In the genomic region with DNA sequence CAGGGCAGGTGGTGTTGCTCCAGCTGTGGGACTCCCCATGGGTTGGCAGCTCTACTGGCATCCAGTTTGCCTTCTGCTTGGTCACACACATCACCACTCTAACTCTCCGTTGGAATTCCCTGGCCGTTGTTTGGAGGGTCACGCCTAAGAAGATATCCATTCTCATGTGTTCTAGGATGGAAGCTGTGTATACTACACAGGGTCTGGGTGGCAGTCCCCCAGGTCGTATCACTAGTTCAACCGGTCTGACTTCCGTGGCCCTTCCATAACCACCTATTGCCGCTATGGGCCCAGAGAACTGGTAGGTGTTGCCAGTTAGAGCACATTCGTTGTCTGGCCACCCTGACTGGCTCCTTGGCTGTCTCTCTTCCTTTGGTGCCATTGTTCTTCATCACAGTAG, we compare ENCODE assay signal across 24 cellular contexts.
DNase-seq lines count a peak whose midpoint lies in the region; ATAC-seq and TF ChIP-seq lines count a peak whose summit lies in the region.
"Had no signal": no experiment of that assay in that cellular context is flagged by ENCODE, and none has a peak within 500 bp of the region (broad histone marks: within the 10 kb centered on the region; RNA-seq: fewer than 3 reads in every experiment).

No MANE protein-coding gene starts in this region.

- H3K27ac Mint-ChIP-seq in stimulated activated naive CD8-positive, alpha-beta T cell treated with anti-CD3 and anti-CD28 coated beads, Interleukin-15, Interleukin-2, amounts not matched to agents 100 ng/mL and 50 ng/mL, for 24 hours: peak overlapping the region; percentile 39
- peak overlapping the region in 6 of 9 donors; percentile 33 to 91 (median 76) for H3K27ac Mint-ChIP-seq in naive thymus-derived CD4-positive, alpha-beta T cell
- H3K27ac Mint-ChIP-seq: H9, HFFc6 had no signal

- POLR2A ChIA-PET in naive thymus-derived CD4-positive, alpha-beta T cell (lab: Charles Lee): interaction anchor here (1.1 kb wide), 1 partner anchor 10 kb away, joined by 4 read pairs; no protein-coding TSS in a partner anchor

- no peak for TF ChIP-seq CTCF in right lobe of liver (IDR thresholded peaks at IDR 0.05)

- H3K36me3 ChIP-seq in KOPT-K1 (ENCODE audit: insufficient read depth, low read length) (no peaks in the 10 kb centered on the region), right lobe of liver (no peaks in the 10 kb centered on the region)
- H3K36me3 ChIP-seq in naive thymus-derived CD4-positive, alpha-beta T cell (ENCODE audit: control insufficient read depth in 2 of 3, insufficient read depth in 3 of 3, low read length in 3 of 3): no peaks in the 10 kb centered on the region

- H3K4me3 Mint-ChIP-seq in stimulated activated naive CD8-positive, alpha-beta T cell treated with anti-CD3 and anti-CD28 coated beads, Interleukin-15, Interleukin-2, amounts not matched to agents 100 ng/mL and 50 ng/mL, for 24 hours: no peak overlapping the region
- peak overlapping the region in 4 of 10 donors; percentile 11 to 60 (median 40) for H3K4me3 Mint-ChIP-seq in naive thymus-derived CD4-positive, alpha-beta T cell
- H3K4me3 Mint-ChIP-seq: H9, HFFc6 had no signal

- no peaks in the 10 kb centered on the region for H3K9me3 Mint-ChIP-seq in stimulated activated naive CD8-positive, alpha-beta T cell treated with anti-CD3 and anti-CD28 coated beads, Interleukin-15, Interleukin-2, amounts not matched to agents 100 ng/mL and 50 ng/mL, for 24 hours
- H3K9me3 Mint-ChIP-seq in naive thymus-derived CD4-positive, alpha-beta T cell: no peaks in the 10 kb centered on the region
- H3K9me3 Mint-ChIP-seq: CD8-positive, alpha-beta memory T cell had no signal

- TF ChIP-seq POLR2A in right lobe of liver (IDR thresholded peaks at IDR 0.05): no peak

- no peaks in the 10 kb centered on the region for H3K9me3 ChIP-seq in KOPT-K1 (ENCODE audit: insufficient read depth, low read length, poor library complexity, severe bottlenecking)
- H3K9me3 ChIP-seq in naive thymus-derived CD4-positive, alpha-beta T cell (ENCODE audit: control insufficient read depth in 2 of 3, low read length in 3 of 3): no peaks in the 10 kb centered on the region
- H3K9me3 ChIP-seq in right lobe of liver: no peaks in the 10 kb centered on the region

- H3K27ac ChIP-seq in KOPT-K1 (ENCODE audit: low read depth, low read length, poor library complexity, severe bottlenecking) (peak overlapping the region; percentile 73), right lobe of liver (no peak overlapping the region)
- H3K27ac ChIP-seq in naive thymus-derived CD4-positive, alpha-beta T cell (ENCODE audit: low read depth, low read length): no peak overlapping the region
- H3K27ac ChIP-seq: GM23248, HL-60, PC-9 had no signal

- no peaks in the 10 kb centered on the region for H3K36me3 Mint-ChIP-seq in stimulated activated naive CD8-positive, alpha-beta T cell treated with anti-CD3 and anti-CD28 coated beads, Interleukin-15, Interleukin-2, amounts not matched to agents 100 ng/mL and 50 ng/mL, for 24 hours (ENCODE audit: low read depth)
- no peaks in the 10 kb centered on the region for H3K36me3 Mint-ChIP-seq in naive thymus-derived CD4-positive, alpha-beta T cell
- H3K36me3 Mint-ChIP-seq: CD8-positive, alpha-beta memory T cell had no signal

- CTCF ChIA-PET in naive thymus-derived CD4-positive, alpha-beta T cell (lab: Charles Lee): interaction anchor here (2.1 to 2.7 kb wide), 2 partner anchors 19 to 23 kb away, joined by 10 to 13 read pairs; no protein-coding TSS in a partner anchor

- no peak overlapping the region for H3K4me3 ChIP-seq in naive thymus-derived CD4-positive, alpha-beta T cell (ENCODE audit: low read length)
- H3K4me3 ChIP-seq in right lobe of liver: no peak overlapping the region
- H3K4me3 ChIP-seq: GM23248, PC-9 had no signal

- no peak for ATAC-seq in stimulated activated naive CD8-positive, alpha-beta T cell treated with anti-CD3 and anti-CD28 coated beads, Interleukin-15, Interleukin-2, amounts not matched to agents 100 U/mL and 50 U/mL, for 24 hours
- ATAC-seq in naive thymus-derived CD4-positive, alpha-beta T cell: no peak
- no peak for ATAC-seq in right lobe of liver

- peaks cover 57% of the 10 kb centered on the region for H3K4me1 Mint-ChIP-seq in stimulated activated naive CD8-positive, alpha-beta T cell treated with anti-CD3 and anti-CD28 coated beads, Interleukin-15, Interleukin-2, amounts not matched to agents 100 ng/mL and 50 ng/mL, for 24 hours (ENCODE audit: low read depth)
- peaks cover 36 to 76% (median 61%) of the 10 kb centered on the region in 7 donors for H3K4me1 Mint-ChIP-seq in naive thymus-derived CD4-positive, alpha-beta T cell
- H3K4me1 Mint-ChIP-seq: H9 had no signal

- H3K4me1 ChIP-seq in naive thymus-derived CD4-positive, alpha-beta T cell (ENCODE audit: control insufficient read depth in 2 of 2, insufficient read depth in 2 of 2, low read length in 2 of 2): peaks cover 38 to 51% of the 10 kb centered on the region in 2 donors
- no peaks in the 10 kb centered on the region for H3K4me1 ChIP-seq in right lobe of liver

- intact Hi-C loops in naive thymus-derived CD4-positive, alpha-beta T cell (cut with micrococcal nuclease): no loop called here
- intact Hi-C loops in right lobe of liver (cut with DNase I): no loop called here

- no peaks in the 10 kb centered on the region for H3K27me3 ChIP-seq in naive thymus-derived CD4-positive, alpha-beta T cell (ENCODE audit: control insufficient read depth in 2 of 2, insufficient read depth in 2 of 2, low read length in 2 of 2)
- no peaks in the 10 kb centered on the region for H3K27me3 ChIP-seq in right lobe of liver

- 66% methylated on average over 4 of the region's 8 CpGs for WGBS in right lobe of liver (ENCODE audit: insufficient coverage, low coverage, low lambda C conversion rate, missing lambda C conversion rate)

- H3K27me3 Mint-ChIP-seq in stimulated activated naive CD8-positive, alpha-beta T cell treated with anti-CD3 and anti-CD28 coated beads, Interleukin-15, Interleukin-2, amounts not matched to agents 100 ng/mL and 50 ng/mL, for 24 hours: no peaks in the 10 kb centered on the region
- H3K27me3 Mint-ChIP-seq in naive thymus-derived CD4-positive, alpha-beta T cell: peaks cover 0 to 3% (median 0%) of the 10 kb centered on the region in 5 donors

- no peak for DNase-seq in stimulated activated naive CD8-positive, alpha-beta T cell treated with anti-CD3 and anti-CD28 coated beads, Interleukin-15, Interleukin-2, amounts not matched to agents 100 U/mL and 50 U/mL, for 24 hours
- DNase-seq in naive thymus-derived CD4-positive, alpha-beta T cell: no peak
- DNase-seq in SKM-1 (lab: John Stamatoyannopoulos, UW; ENCODE audit: unreplicated experiment) (no peak), UCSD-AML1 (lab: John Stamatoyannopoulos, UW; ENCODE audit: unreplicated experiment) (no peak), right lobe of liver (no peak)
- DNase-seq: Calu3; CD8-positive, alpha-beta memory T cell; DMS153; GM23248; H9; HFFc6; KBM-7; MV-4-11; NCI-H1105 treated with DMSO at 0.1 percent for 48 hours; NCI-H2029 treated with DMSO at 0.1 percent for 48 hours; NCI-H226; NCI-H510A treated with DMSO at 0.1 percent for 48 hours; NCI-H748 treated with DMSO at 0.1 percent for 48 hours; PC-9; RPMI8226; SHP77 had no signal
